ENCODE assay signal across 8 cellular contexts in genomic region chr19:17469092-17469370, GRCh38. TPM values are rescaled to one million over a fixed set of nuclear protein-coding genes. Genes with fewer than 3 reads are reported as not detected.
DNase-seq lines count a peak whose midpoint lies in the region; ATAC-seq and TF ChIP-seq lines count a peak whose summit lies in the region.

No MANE protein-coding gene starts in this region.

- H3F3A ChIP-seq in MM.1S (ENCODE audit: insufficient read depth, low read length) (no peaks in the 10 kb centered on the region), neural cell (ENCODE audit: insufficient read depth, low read length, poor library complexity, severe bottlenecking) (no peaks in the 10 kb centered on the region)

- no peaks in the 10 kb centered on the region for H3K9me3 Mint-ChIP-seq in CD4-positive, CD25-positive, alpha-beta regulatory T cell
- no peaks in the 10 kb centered on the region for H3K9me3 Mint-ChIP-seq in effector memory CD8-positive, alpha-beta T cell

- peak overlapping the region; percentile 93 to 97 (median 97) for H3K27ac Mint-ChIP-seq in CD4-positive, CD25-positive, alpha-beta regulatory T cell
- H3K27ac Mint-ChIP-seq in effector memory CD8-positive, alpha-beta T cell = peak overlapping the region; percentile 58 to 77

- TF ChIP-seq CTCF in MM.1S (IDR thresholded peaks at IDR 0.05; ENCODE audit: low read length) = no peak
- TF ChIP-seq CTCF in neural cell (IDR thresholded peaks at IDR 0.05; ENCODE audit: poor library complexity, severe bottlenecking) = no peak

- no peak for ATAC-seq in CD4-positive, CD25-positive, alpha-beta regulatory T cell (ENCODE audit: low read depth in 2 of 2)
- ATAC-seq in effector memory CD8-positive, alpha-beta T cell (replicated peaks) = no peak

- H3K4me3 Mint-ChIP-seq in CD4-positive, CD25-positive, alpha-beta regulatory T cell = peak overlapping the region; percentile 89 to 99 (median 97)
- H3K4me3 Mint-ChIP-seq in effector memory CD8-positive, alpha-beta T cell = peak overlapping the region; percentile 87 to 88

- no peaks in the 10 kb centered on the region for H3K79me2 ChIP-seq in MM.1S (ENCODE audit: low read length)
- H3K79me2 ChIP-seq in neural cell (replicated peaks; ENCODE audit: insufficient read depth, low read length) = peaks cover 5% of the 10 kb centered on the region

- H3K36me3 ChIP-seq in CD4-positive, CD25-positive, alpha-beta regulatory T cell (ENCODE audit: control insufficient read depth, insufficient read depth, low read length) = no peaks in the 10 kb centered on the region
- H3K36me3 ChIP-seq in MM.1S (replicated peaks; ENCODE audit: insufficient read depth, low read length) (no peaks in the 10 kb centered on the region), neural cell (ENCODE audit: insufficient read depth, low read length) (no peaks in the 10 kb centered on the region)

- peaks cover 8% of the 10 kb centered on the region for H3K27me3 Mint-ChIP-seq in CD4-positive, CD25-positive, alpha-beta regulatory T cell
- no peaks in the 10 kb centered on the region for H3K27me3 Mint-ChIP-seq in effector memory CD8-positive, alpha-beta T cell

- TF ChIP-seq EP300 in neural cell (conservative IDR thresholded peaks at IDR 0.05; ENCODE audit: poor library complexity, severe bottlenecking) = no peak

- no peak for DNase-seq in CD4-positive, CD25-positive, alpha-beta regulatory T cell
- DNase-seq in MM.1S (no peak), activated gamma-delta T cell (lab: John Stamatoyannopoulos, UW) (no peak), GOT3 (lab: John Stamatoyannopoulos, UW) (no peak), NCI-H2107 (lab: John Stamatoyannopoulos, UW) (no peak), SHP77 (lab: John Stamatoyannopoulos, UW) (no peak)
- no peak for DNase-seq in effector memory CD8-positive, alpha-beta T cell

- no peak overlapping the region; the same call in 1 of the 2 replicates for H3K9ac ChIP-seq in MM.1S (ENCODE audit: low read length)
- peak overlapping the region; percentile 82 for H3K9ac ChIP-seq in neural cell (ENCODE audit: low read length)

- no peaks in the 10 kb centered on the region for H3K27me3 ChIP-seq in CD4-positive, CD25-positive, alpha-beta regulatory T cell (ENCODE audit: control insufficient read depth, insufficient read depth, low read length)
- peaks cover 40% of the 10 kb centered on the region for H3K27me3 ChIP-seq in MM.1S (replicated peaks; ENCODE audit: insufficient read depth, low read length)
- H3K27me3 ChIP-seq in neural cell (ENCODE audit: insufficient read depth, low read depth, low read length) = no peaks in the 10 kb centered on the region

- H4K20me1 ChIP-seq in MM.1S (ENCODE audit: insufficient read depth, low read length) (no peaks in the 10 kb centered on the region), neural cell (ENCODE audit: insufficient read depth) (no peaks in the 10 kb centered on the region)

- peaks cover 5 to 30% (median 15%) of the 10 kb centered on the region in 4 donors for H3K4me1 Mint-ChIP-seq in CD4-positive, CD25-positive, alpha-beta regulatory T cell
- peaks cover 17 to 33% of the 10 kb centered on the region in 2 donors for H3K4me1 Mint-ChIP-seq in effector memory CD8-positive, alpha-beta T cell (ENCODE audit: low read depth in 2 of 2)

- H3K4me3 ChIP-seq in CD4-positive, CD25-positive, alpha-beta regulatory T cell (ENCODE audit: low read depth, low read length) = no peak overlapping the region
- peak overlapping the region; percentile 57 for H3K4me3 ChIP-seq in MM.1S (ENCODE audit: low read length)
- H3K4me3 ChIP-seq in neural cell (ENCODE audit: low read length) = peak overlapping the region; percentile 80

- no peaks in the 10 kb centered on the region for H3K36me3 Mint-ChIP-seq in CD4-positive, CD25-positive, alpha-beta regulatory T cell
- H3K36me3 Mint-ChIP-seq in effector memory CD8-positive, alpha-beta T cell (ENCODE audit: insufficient read depth) = peaks cover 13% of the 10 kb centered on the region

- no peak for TF ChIP-seq RAD21 in neural cell (conservative IDR thresholded peaks at IDR 0.05)

- peak overlapping the region; percentile 76 for H3K27ac ChIP-seq in CD4-positive, CD25-positive, alpha-beta regulatory T cell (ENCODE audit: insufficient read depth, low read length, poor library complexity, severe bottlenecking)
- H3K27ac ChIP-seq in MM.1S (ENCODE audit: low read length) (no peak overlapping the region), neural cell (ENCODE audit: low read length) (no peak overlapping the region)

- no peaks in the 10 kb centered on the region for H3K9me3 ChIP-seq in CD4-positive, CD25-positive, alpha-beta regulatory T cell (ENCODE audit: control insufficient read depth in 2 of 2, low read length in 2 of 2)
- H3K9me3 ChIP-seq in MM.1S (replicated peaks; ENCODE audit: insufficient read depth, low read length) (no peaks in the 10 kb centered on the region), neural cell (ENCODE audit: low read length) (no peaks in the 10 kb centered on the region)

- H3K4me2 ChIP-seq in MM.1S (ENCODE audit: low read depth, low read length) (peak overlapping the region; percentile 58; the same call in 1 of the 2 replicates), neural cell (ENCODE audit: low read length) (no peak overlapping the region)

- H3K4me1 ChIP-seq in CD4-positive, CD25-positive, alpha-beta regulatory T cell (ENCODE audit: control insufficient read depth, insufficient read depth, low read length, poor library complexity, severe bottlenecking) = peaks cover 26% of the 10 kb centered on the region
- 0 out of 2 replicates have a peak, but pooled peaks cover 4% of the 10 kb centered on the region for H3K4me1 ChIP-seq in MM.1S (ENCODE audit: low read length)

- H2AFZ ChIP-seq in MM.1S (ENCODE audit: low read length) (peak overlapping the region; percentile 52; the same call in 1 of the 2 replicates), neural cell (ENCODE audit: low read depth, low read length) (no peak overlapping the region)

- H3K9me2 ChIP-seq in MM.1S (replicated peaks; ENCODE audit: insufficient read depth, low read length) (no peaks in the 10 kb centered on the region), neural cell (ENCODE audit: insufficient read depth, low read length) (no peaks in the 10 kb centered on the region)

TF ChIP-seq in neural cell, 6 proteins besides CTCF, POLR2A, EP300 and RAD21:
- TF ChIP-seq MXI1 (conservative IDR thresholded peaks at IDR 0.05; ENCODE audit: poor library complexity, severe bottlenecking) (peak; percentile 22), EZH2 (IDR thresholded peaks at IDR 0.05; ENCODE audit: borderline replicate concordance, insufficient read depth, low read length, poor library complexity, severe bottlenecking) (no peak)

RNA-seq across cellular contexts. Expression of gene SLC27A1, which starts 1.3 kb away (rescaled TPM):
- total RNA-seq in CD4-positive, CD25-positive, alpha-beta regulatory T cell = 4.6 TPM
- polyA plus RNA-seq in CD4-positive, CD25-positive, alpha-beta regulatory T cell = 1 to 10 TPM; 3.9 to 5.2 (median 4.1) TPM
- 22.0 and 27.0 TPM in 2 replicates for polyA plus RNA-seq in neural cell
- polyA minus RNA-seq in neural cell = 12.0 and 12.4 TPM in 2 replicates

RNA-seq across cellular contexts. Expression of gene NXNL1, which starts 8.3 kb away (rescaled TPM):
- not detected for total RNA-seq in CD4-positive, CD25-positive, alpha-beta regulatory T cell
- not detected for polyA plus RNA-seq in CD4-positive, CD25-positive, alpha-beta regulatory T cell
- not detected in 2 replicates for polyA plus RNA-seq in neural cell
- not detected in 2 replicates for polyA minus RNA-seq in neural cell

RNA-seq across cellular contexts. Expression of gene TMEM221, which starts 20.6 kb away (rescaled TPM):
- total RNA-seq in CD4-positive, CD25-positive, alpha-beta regulatory T cell = not detected
- under 1 TPM in 1 of 4 donors, not detected in 3; 0.16 TPM for polyA plus RNA-seq in CD4-positive, CD25-positive, alpha-beta regulatory T cell
- not detected in 2 replicates for polyA plus RNA-seq in neural cell
- not detected in 2 replicates for polyA minus RNA-seq in neural cell

RNA-seq across cellular contexts. Expression of gene PGLS, which starts 42.4 kb away (rescaled TPM):
- total RNA-seq in CD4-positive, CD25-positive, alpha-beta regulatory T cell = 49.9 TPM
- 10 to 100 TPM; 60.5 to 76.0 (median 63.8) TPM for polyA plus RNA-seq in CD4-positive, CD25-positive, alpha-beta regulatory T cell
- polyA plus RNA-seq in neural cell = 78.2 and 92.7 TPM in 2 replicates
- 44.1 and 51.7 TPM in 2 replicates for polyA minus RNA-seq in neural cell

RNA-seq across cellular contexts. Expression of gene MVB12A, which starts 49.2 kb away (rescaled TPM):
- total RNA-seq in CD4-positive, CD25-positive, alpha-beta regulatory T cell = 26.7 TPM
- polyA plus RNA-seq in CD4-positive, CD25-positive, alpha-beta regulatory T cell = 10 to 100 TPM; 30.1 to 48.6 (median 38.4) TPM
- polyA plus RNA-seq in neural cell = 43.8 and 48.6 TPM in 2 replicates
- 19.7 and 27.0 TPM in 2 replicates for polyA minus RNA-seq in neural cell
